Comparison of ENCODE assay signal across 28 cellular contexts in genomic region chr4:146437778-146438177, GRCh38.
DNase-seq lines count a peak whose midpoint lies in the region; ATAC-seq, FAIRE-seq and TF ChIP-seq lines count a peak whose summit lies in the region.
"Had no signal": no experiment of that assay in that cellular context is flagged by ENCODE, and none has a peak within 500 bp of the region (broad histone marks: within the 10 kb centered on the region; RNA-seq: fewer than 3 reads in every experiment).

No MANE protein-coding gene starts in this region.

- H3K27me3 ChIP-seq in K562 (ENCODE audit: control insufficient read depth in 2 of 2, insufficient read depth in 2 of 2, low read length in 2 of 2) (no peaks in the 10 kb centered on the region), thoracic aorta (replicated peaks; ENCODE audit: insufficient read depth) (no peaks in the 10 kb centered on the region)

- DNase-seq in activated naive CD4-positive, alpha-beta T cell treated with anti-CD3 and anti-CD28 coated beads for 36 hours = no peak
- no peak for DNase-seq in activated naive CD4-positive, alpha-beta T cell (lab: John Stamatoyannopoulos, UW)
- DNase-seq in K562 (ENCODE audit: extremely low read depth in 1 of 4, low spot score in 3 of 4) = no peak
- peak; percentile 9 for DNase-seq in glomerular endothelial cell (ENCODE audit: extremely low read depth, low read depth, low spot score)
- DNase-seq in thoracic aorta (ENCODE audit: low spot score) = no peak
- no peak for DNase-seq in NCI-H2029 (lab: John Stamatoyannopoulos, UW)
- no peak for DNase-seq in NCI-H446 (lab: John Stamatoyannopoulos, UW)
- DNase-seq: 8988T; AML-193; C1 segment of cervical spinal cord; CD8-positive, alpha-beta T cell; DND-41; KBM-7; MM.1S; NCI-H1092; NCI-H1436 treated with DMSO at 0.1 percent for 48 hours; NCI-H2029 treated with DMSO at 0.1 percent for 48 hours; NCI-H2171; NCI-H345; NCI-H524 treated with DMSO at 0.1 percent for 48 hours; NCI-H82 had no signal

- no peak overlapping the region for H3K4me3 Mint-ChIP-seq in activated naive CD4-positive, alpha-beta T cell treated with anti-CD3 and anti-CD28 coated beads for 36 hours
- H3K4me3 Mint-ChIP-seq: CD8-positive, alpha-beta T cell had no signal

- FAIRE-seq in K562 (lab: Jason Lieb, UNC) = peak; percentile 29
- FAIRE-seq: GM12891, H1, HepG2 had no signal

- no peak overlapping the region for H3K9ac ChIP-seq in K562 (ENCODE audit: insufficient read depth in 1 of 2, low read depth in 2 of 2, low read length in 2 of 2)

- H3K9me1 ChIP-seq in K562 (ENCODE audit: control insufficient read depth, insufficient read depth, low read length) = no peaks in the 10 kb centered on the region

- no peak for ATAC-seq in K562
- no peak for ATAC-seq in thoracic aorta (ENCODE audit: insufficient number of reproducible peaks, low FRiP score, low read depth)
- ATAC-seq in HG03095 (IDR thresholded peaks at IDR 0.05; ENCODE audit: unreplicated experiment) = no peak
- ATAC-seq: CD8-positive, alpha-beta T cell; HCT116; HepG2; Right ventricle myocardium inferior had no signal

- H3K4me1 Mint-ChIP-seq in activated naive CD4-positive, alpha-beta T cell treated with anti-CD3 and anti-CD28 coated beads for 36 hours (ENCODE audit: low read depth) = peaks cover 9% of the 10 kb centered on the region

- TF ChIP-seq CTCF in K562 (IDR thresholded peaks at IDR 0.05 in 2 of 3, conservative IDR thresholded peaks at IDR 0.05 in 1 of 3; ENCODE audit: insufficient read depth in 2 of 3, low read depth in 1 of 3, low read length in 3 of 3) (no peak), thoracic aorta (IDR thresholded peaks at IDR 0.05) (no peak)

- in situ Hi-C loops in K562 (cut with MboI) = no loop called here

- no peak for TF ChIP-seq POLR2A in K562 (conservative IDR thresholded peaks at IDR 0.05)

- no peak overlapping the region for H2AFZ ChIP-seq in K562 (ENCODE audit: low read depth, low read length)

- H3K36me3 ChIP-seq in K562 (ENCODE audit: control insufficient read depth, insufficient read depth, low read length) (no peaks in the 10 kb centered on the region), thoracic aorta (no peaks in the 10 kb centered on the region)

- intact Hi-C loops in activated naive CD4-positive, alpha-beta T cell treated with anti-CD3 and anti-CD28 coated beads for 36 hours (cut with micrococcal nuclease) = loop anchor here (1.0 kb wide), 1 partner anchor 21 kb away; no protein-coding TSS in a partner anchor
- intact Hi-C loops in K562 (cut with micrococcal nuclease) = no loop called here

- no peaks in the 10 kb centered on the region for H3K27me3 Mint-ChIP-seq in activated naive CD4-positive, alpha-beta T cell treated with anti-CD3 and anti-CD28 coated beads for 36 hours (ENCODE audit: low read depth)

- 44% methylated on average over 2 of the region's 2 CpGs for WGBS in K562 (ENCODE audit: insufficient coverage, low coverage, missing lambda C conversion rate)

- H3K4me3 ChIP-seq in K562 (no peak overlapping the region), thoracic aorta (peak overlapping the region; percentile 40)

- CTCF ChIA-PET in activated naive CD4-positive, alpha-beta T cell treated with anti-CD3 and anti-CD28 coated beads for 36 hours (lab: Charles Lee) = no interaction called here
- CTCF ChIA-PET in K562 (lab: Yijun Ruan, JAX; ENCODE audit: low intra/inter-chr PET ratio) = no interaction called here

- no peak for TF ChIP-seq RAD21 in K562 (CRISPR knock-in tag; conservative IDR thresholded peaks at IDR 0.05 in 1 of 2, IDR thresholded peaks at IDR 0.05 in 1 of 2)

- peak overlapping the region; percentile 41 for H3K27ac Mint-ChIP-seq in activated naive CD4-positive, alpha-beta T cell treated with anti-CD3 and anti-CD28 coated beads for 36 hours
- H3K27ac Mint-ChIP-seq: CD8-positive, alpha-beta T cell had no signal

- no peak for TF ChIP-seq EP300 in K562 (IDR thresholded peaks at IDR 0.05; ENCODE audit: low read length)

- H3K9me3 ChIP-seq in K562 (replicated peaks; ENCODE audit: control insufficient read depth, insufficient read depth, low read depth, low read length) (no peaks in the 10 kb centered on the region), thoracic aorta (no peaks in the 10 kb centered on the region)

- no peak overlapping the region for H3K27ac ChIP-seq in K562 (ENCODE audit: extremely low read depth, low read depth, low read length)
- peak overlapping the region in 1 of 2 donors; percentile 53 for H3K27ac ChIP-seq in thoracic aorta
- H3K27ac ChIP-seq: HL-60 had no signal

- no peaks in the 10 kb centered on the region for H3K79me2 ChIP-seq in K562 (ENCODE audit: control insufficient read depth, insufficient read depth, low read length)

- no peaks in the 10 kb centered on the region for H4K20me1 ChIP-seq in K562 (replicated peaks; ENCODE audit: control insufficient read depth, insufficient read depth, low read length)

- BruUV-seq in K562 (replicated peaks; lab: Mats Ljungman, UMichigan) = no TSS peak

- POLR2A ChIA-PET in K562 (lab: Yijun Ruan, JAX) = no interaction called here

- no peaks in the 10 kb centered on the region for H3K4me1 ChIP-seq in K562 (replicated peaks in 1 of 2; ENCODE audit: control insufficient read depth in 2 of 2, insufficient read depth in 2 of 2, low read length in 2 of 2)
- peaks cover 16 to 20% of the 10 kb centered on the region in 2 donors for H3K4me1 ChIP-seq in thoracic aorta (ENCODE audit: control insufficient read depth in 1 of 2, low read depth in 2 of 2)

- no peaks in the 10 kb centered on the region for H3K9me3 Mint-ChIP-seq in activated naive CD4-positive, alpha-beta T cell treated with anti-CD3 and anti-CD28 coated beads for 36 hours
- H3K9me3 Mint-ChIP-seq: CD8-positive, alpha-beta T cell had no signal

- peaks cover 5% of the 10 kb centered on the region for H3K36me3 Mint-ChIP-seq in activated naive CD4-positive, alpha-beta T cell treated with anti-CD3 and anti-CD28 coated beads for 36 hours (ENCODE audit: low read depth)

- no peak overlapping the region for H3K4me2 ChIP-seq in K562 (ENCODE audit: insufficient read depth, low read length)

TF ChIP-seq in K562, 482 proteins besides CTCF, POLR2A, EP300 and RAD21 (continues in another document):
- no peak for TF ChIP-seq JUNB (CRISPR knock-in tag; conservative IDR thresholded peaks at IDR 0.05)
- no peak for TF ChIP-seq PCBP2 (IDR thresholded peaks at IDR 0.05; ENCODE audit: low read depth, low read length, poor library complexity, severe bottlenecking)
- TF ChIP-seq MIER1 (IDR thresholded peaks at IDR 0.05; ENCODE audit: low read depth) = no peak
- TF ChIP-seq HCFC1 (IDR thresholded peaks at IDR 0.05; ENCODE audit: low read depth, low read length) = no peak
- TF ChIP-seq TSHZ1 (CRISPR knock-in tag; IDR thresholded peaks at IDR 0.05) = no peak
- no peak for TF ChIP-seq RFX1 (IDR thresholded peaks at IDR 0.05)
- TF ChIP-seq RBM17 (IDR thresholded peaks at IDR 0.05; ENCODE audit: borderline replicate concordance, low read depth, low read length) = no peak
- no peak for TF ChIP-seq ZNF280A (IDR thresholded peaks at IDR 0.05; ENCODE audit: low read depth, partially characterized antibody)
- no peak for TF ChIP-seq NONO (IDR thresholded peaks at IDR 0.05; ENCODE audit: low read depth in 2 of 2, low read length in 1 of 2)
- no peak for TF ChIP-seq FOXK2 (conservative IDR thresholded peaks at IDR 0.05 in 1 of 2, IDR thresholded peaks at IDR 0.05 in 1 of 2; ENCODE audit: low read depth in 2 of 2)
- TF ChIP-seq MTF1 (CRISPR knock-in tag; IDR thresholded peaks at IDR 0.05; ENCODE audit: borderline replicate concordance) = no peak
- no peak for TF ChIP-seq CBX3 (IDR thresholded peaks at IDR 0.05; ENCODE audit: borderline replicate concordance in 1 of 2, low read length in 2 of 2)
